In the genomic region with DNA sequence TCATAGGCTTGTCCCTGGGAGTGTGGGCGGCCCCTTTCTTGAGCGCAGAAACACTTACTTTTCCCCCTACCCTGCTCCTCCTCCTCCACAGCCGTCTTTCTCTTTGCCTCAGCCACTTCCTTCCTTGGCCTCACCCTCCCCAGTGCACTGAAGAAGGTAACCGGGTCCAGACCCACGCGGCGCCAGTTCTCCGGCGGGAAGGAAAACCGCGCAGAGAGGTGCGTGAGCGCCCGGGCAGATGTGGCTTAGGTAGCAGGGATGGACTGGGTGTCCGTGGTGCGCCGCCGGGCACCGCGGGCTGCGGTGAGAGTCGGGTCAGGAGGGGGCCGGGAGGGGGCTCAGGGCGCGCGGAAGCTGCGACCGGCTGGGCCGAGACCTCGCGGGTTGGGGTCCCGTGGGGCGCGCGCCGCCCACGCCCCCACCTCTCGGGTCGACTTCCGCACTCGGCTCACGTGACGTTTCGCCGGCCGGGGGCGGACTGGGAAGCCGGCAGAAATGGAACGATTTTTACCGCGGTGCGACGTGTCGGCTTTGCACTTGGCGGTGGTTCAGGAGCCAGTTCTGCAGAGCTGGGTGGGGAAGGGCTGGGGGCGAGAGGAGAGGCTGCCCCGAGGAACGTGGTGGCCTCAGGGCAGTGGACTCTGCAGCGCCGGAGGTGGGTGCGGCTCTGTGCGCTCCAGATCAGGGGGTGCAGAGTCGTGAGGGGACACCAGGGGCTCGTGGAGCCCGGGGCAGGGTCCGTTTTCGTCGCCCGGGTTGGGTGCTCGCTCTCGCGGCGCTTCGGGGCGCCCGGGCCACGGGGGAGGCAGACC, we compare ENCODE assay signal across 8 cellular contexts. TPM values are rescaled to one million over a fixed set of nuclear protein-coding genes. Genes with fewer than 3 reads are reported as not detected.
DNase-seq lines count a peak whose midpoint lies in the region; ATAC-seq lines count a peak whose summit lies in the region.

A gene with protein sequence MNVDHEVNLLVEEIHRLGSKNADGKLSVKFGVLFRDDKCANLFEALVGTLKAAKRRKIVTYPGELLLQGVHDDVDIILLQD (plus strand): TSS at position 88 of the 812 bp plus-strand sequence. CDS start 5,416 bp downstream, outside the sequence.

- peak; percentile 62 for ATAC-seq in HG03039 (IDR thresholded peaks at IDR 0.05; ENCODE audit: unreplicated experiment)

- peak; percentile 73 for DNase-seq in NK-92 treated with Interleukin-12 subunit alpha and Interleukin-12 subunit beta, amount 100 ng/mL, for 24 hours (lab: John Stamatoyannopoulos, UW)
- DNase-seq in NK-92 (lab: John Stamatoyannopoulos, UW; ENCODE audit: unreplicated experiment) = no peak
- peak; percentile 77 for DNase-seq in NCI-H2196 (lab: John Stamatoyannopoulos, UW; ENCODE audit: unreplicated experiment)
- peak; percentile 76 for DNase-seq in activated CD4-positive, CD25-positive, alpha-beta regulatory T cell treated with anti-CD3 and anti-CD28 coated beads, Interleukin-2, amount 50 U/mL, for 72 hours
- peak; percentile 12 for DNase-seq in cerebellum (ENCODE audit: low spot score)
- DNase-seq in kidney tubule cell (ENCODE audit: low spot score) = peak; percentile 92
- peak; percentile 56 to 83 (median 68) for DNase-seq in stimulated activated CD4-positive, alpha-beta T cell treated with anti-CD3 and anti-CD28 coated beads, Interleukin-1b, Interleukin-23, amount 100 ng/mL, for 24 hours (ENCODE audit: low read depth in 4 of 4, low spot score in 1 of 4)

RNA-seq across cellular contexts. Expression of the gene that starts here (rescaled TPM):
- total RNA-seq in cerebellum = 17.4 TPM
